ENCODE assay signal across 8 cellular contexts in the genomic region with DNA sequence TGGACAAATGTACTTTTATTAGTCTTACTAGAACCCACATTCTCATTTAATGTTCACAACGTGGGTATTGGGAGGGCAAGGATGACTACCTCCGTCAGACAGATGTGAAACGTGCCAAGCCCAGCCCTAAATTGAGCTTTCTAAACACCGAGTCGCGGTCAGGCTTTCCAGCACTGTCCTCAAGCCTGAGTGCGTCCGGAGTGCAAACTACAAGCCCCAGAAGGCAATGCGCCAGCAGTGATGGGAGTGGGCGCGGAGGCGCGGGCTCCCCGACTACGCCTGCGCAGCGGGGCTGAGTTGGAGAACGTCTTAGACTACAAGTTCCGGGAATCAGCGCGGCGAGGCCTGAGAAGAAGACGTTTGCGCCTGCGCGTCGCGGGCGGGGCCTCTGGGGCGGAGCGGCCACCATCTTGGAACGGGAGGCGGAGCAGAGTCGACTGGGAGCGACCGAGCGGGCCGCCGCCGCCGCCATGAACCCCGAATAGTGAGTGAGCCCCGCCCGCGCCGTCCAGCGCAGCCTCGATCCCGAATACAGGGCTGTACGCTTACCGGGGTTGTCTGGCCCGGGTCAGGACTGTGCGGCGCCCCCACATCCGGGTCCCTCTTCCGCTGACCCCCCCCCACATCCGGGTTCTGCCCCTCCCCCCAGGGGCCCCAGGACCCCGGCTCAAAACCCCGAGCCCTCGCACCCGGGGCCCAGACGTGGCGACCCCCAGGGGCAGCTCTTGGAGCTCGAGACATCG. TPM values are rescaled to one million over a fixed set of nuclear protein-coding genes. Genes with fewer than 3 reads are reported as not detected.
DNase-seq lines count a peak whose midpoint lies in the region; ATAC-seq and TF ChIP-seq lines count a peak whose summit lies in the region.

Gene RAB1B (plus strand): TSS at position 430 of the 743 bp plus-strand sequence. CDS start 41 bp downstream, at position 471.

- WGBS in esophagus, 2 donors = 0 to 1% methylated on average over 64 to 65 of the region's 65 CpGs

- no peaks in the 10 kb centered on the region for H3K9me3 ChIP-seq in Peyer's patch
- no peaks in the 10 kb centered on the region for H3K9me3 ChIP-seq in esophagus (ENCODE audit: control insufficient read depth in 2 of 2, insufficient read depth in 1 of 2, low read depth in 1 of 2, low read length in 1 of 2)
- no peaks in the 10 kb centered on the region for H3K9me3 ChIP-seq in mucosa of stomach (ENCODE audit: control insufficient read depth, low read length)

- peak; percentile 58 to 79 for TF ChIP-seq POLR2A in Peyer's patch (IDR thresholded peaks at IDR 0.05)

- H2AFZ ChIP-seq in KMS-11 (ENCODE audit: low read depth) = peak within 1 kb of the TSS; percentile 58; the same call in 1 of the 2 replicates

- peak within 1 kb of the TSS; percentile 51 for H3K9ac ChIP-seq in KMS-11
- peak within 1 kb of the TSS; percentile 100 for H3K9ac ChIP-seq in mucosa of stomach (ENCODE audit: low read length)

- H3K4me2 ChIP-seq in KMS-11 = peak within 1 kb of the TSS; percentile 69

- TF ChIP-seq CTCF in KMS-11 (conservative IDR thresholded peaks at IDR 0.05; ENCODE audit: low read depth, low read length) (no peak), Peyer's patch (IDR thresholded peaks at IDR 0.05) (no peak)

- H3K79me2 ChIP-seq in KMS-11 (ENCODE audit: insufficient read depth, low read depth) = peaks cover 31% of the 10 kb centered on the region

- H3K4me1 ChIP-seq in KMS-11 (ENCODE audit: low read depth, poor library complexity, severe bottlenecking) = peaks cover 21% of the 10 kb centered on the region
- H3K4me1 ChIP-seq in Peyer's patch = peaks cover 0 to 41% (median 3%) of the 10 kb centered on the region in 4 donors
- H3K4me1 ChIP-seq in esophagus (ENCODE audit: control insufficient read depth in 2 of 2, insufficient read depth in 2 of 2, low read length in 1 of 2) = peaks cover 3 to 11% of the 10 kb centered on the region in 2 donors
- peaks cover 18% of the 10 kb centered on the region for H3K4me1 ChIP-seq in mucosa of stomach (ENCODE audit: control insufficient read depth, insufficient read depth, low read length)

- 0 out of 2 replicates have a peak, but pooled peaks cover 1% of the 10 kb centered on the region for H3K36me3 ChIP-seq in KMS-11 (ENCODE audit: insufficient read depth)
- H3K36me3 ChIP-seq in Peyer's patch = peaks cover 0 to 27% (median 0%) of the 10 kb centered on the region in 3 donors
- peaks cover 13 to 36% of the 10 kb centered on the region in 2 donors for H3K36me3 ChIP-seq in esophagus (ENCODE audit: control insufficient read depth in 2 of 2, insufficient read depth in 2 of 2, low read length in 1 of 2)
- H3K36me3 ChIP-seq in mucosa of stomach (ENCODE audit: control insufficient read depth, insufficient read depth, low read length) = peaks cover 18% of the 10 kb centered on the region

- ATAC-seq in GM21737 (IDR thresholded peaks at IDR 0.05; ENCODE audit: unreplicated experiment) = peak; percentile 71

- peak; percentile 97 for DNase-seq in DMS53 treated with DMSO at 0.1 percent for 48 hours (lab: John Stamatoyannopoulos, UW; ENCODE audit: unreplicated experiment)
- peak; percentile 99 to 100 (median 100) for DNase-seq in Peyer's patch
- DNase-seq in activated T-cell treated with anti-CD3 and anti-CD28 coated beads, Interleukin-2, amount 50 U/mL, for 48 hours = peak; percentile 100
- peak; percentile 99 to 100 for DNase-seq in stimulated activated CD8-positive, alpha-beta memory T cell treated with anti-CD3 and anti-CD28 coated beads, Interleukin-7, amount 100 ng/mL, for 1 hour (ENCODE audit: low read depth in 2 of 2)

- peak within 1 kb of the TSS; percentile 18 for H3K4me3 ChIP-seq in KMS-11 (IDR thresholded peaks at IDR 0.05; ENCODE audit: insufficient read depth, low read depth, low read length)
- H3K4me3 ChIP-seq in Peyer's patch = peak within 1 kb of the TSS; percentile 78 to 94 (median 92)
- peak within 1 kb of the TSS; percentile 77 to 84 for H3K4me3 ChIP-seq in esophagus (ENCODE audit: low read depth in 1 of 2, low read length in 2 of 2)
- peak within 1 kb of the TSS; percentile 85 for H3K4me3 ChIP-seq in mucosa of stomach (ENCODE audit: low read length)

- H3K27me3 ChIP-seq in KMS-11 (ENCODE audit: insufficient read depth, low read depth) = no peaks in the 10 kb centered on the region
- no peaks in the 10 kb centered on the region for H3K27me3 ChIP-seq in Peyer's patch
- H3K27me3 ChIP-seq in esophagus (ENCODE audit: control insufficient read depth in 1 of 2, insufficient read depth in 2 of 2, low read length in 2 of 2) = no peaks in the 10 kb centered on the region
- H3K27me3 ChIP-seq in mucosa of stomach (ENCODE audit: control insufficient read depth, insufficient read depth, low read length) = no peaks in the 10 kb centered on the region

- no peaks in the 10 kb centered on the region for H4K20me1 ChIP-seq in KMS-11 (ENCODE audit: insufficient read depth)

- peak within 1 kb of the TSS; percentile 68 for H3K27ac ChIP-seq in KMS-11
- peak within 1 kb of the TSS; percentile 93 to 98 (median 96) for H3K27ac ChIP-seq in Peyer's patch
- H3K27ac ChIP-seq in esophagus (ENCODE audit: low read depth in 2 of 2, low read length in 1 of 2) = peak within 1 kb of the TSS; percentile 95 to 98

RNA-seq across cellular contexts. Expression of gene RAB1B, which starts in this region (rescaled TPM):
- total RNA-seq in Peyer's patch = 100 to 1,000 TPM in 2 of 4 donors, 10 to 100 TPM in 2; 80.0 to 161 (median 103) TPM
- polyA plus RNA-seq in esophagus = 100 to 1,000 TPM; 129 to 156 TPM

Comparison
In these comparisons a context has a peak if more than half of its experiments do, and no peak if none do; other contexts are left out.
1. Peak in every context shown above with its lines: DNase-seq, ATAC-seq, H3K4me3 ChIP-seq and H3K27ac ChIP-seq.
2. H3K4me3 ChIP-seq: peak in every context shown above with its lines; median percentile 92 in Peyer's patch; 85 in mucosa of stomach; 80 in esophagus; 18 in KMS-11.